Comparison of ENCODE assay signal across 9 cellular contexts in genomic region chr11:111298466-111299110, GRCh38. TPM values are rescaled to one million over a fixed set of nuclear protein-coding genes. Genes with fewer than 3 reads are reported as not detected.
DNase-seq lines count a peak whose midpoint lies in the region; ATAC-seq and TF ChIP-seq lines count a peak whose summit lies in the region.
"Had no signal": no experiment of that assay in that cellular context is flagged by ENCODE, and none has a peak within 500 bp of the region (broad histone marks: within the 10 kb centered on the region; RNA-seq: fewer than 3 reads in every experiment).

TSS of gene POU2AF3 (plus strand) at chr11:111298546. CDS start at chr11:111298582, 36 bp downstream.

- H3K36me3 ChIP-seq in ectodermal cell (ENCODE audit: control insufficient read depth, insufficient read depth, low read length): no peaks in the 10 kb centered on the region

- H3K27ac Mint-ChIP-seq in naive thymus-derived CD8-positive, alpha-beta T cell: no peak within 1 kb of the TSS

- H3K4me3 Mint-ChIP-seq in naive thymus-derived CD8-positive, alpha-beta T cell: peak within 1 kb of the TSS in 7 of 10 donors; percentile 15 to 63 (median 40)

- 5 to 6% methylated on average over 57 of the region's 57 CpGs for WGBS in ectodermal cell, 2 experiments

- peaks cover 49% of the 10 kb centered on the region for H3K27me3 ChIP-seq in ectodermal cell (ENCODE audit: control insufficient read depth, insufficient read depth, low read length, poor library complexity, severe bottlenecking)

- POLR2A ChIA-PET in naive thymus-derived CD8-positive, alpha-beta T cell (lab: Charles Lee): no interaction called here

- peaks cover 5% of the 10 kb centered on the region for H3K4me1 ChIP-seq in ectodermal cell (ENCODE audit: control insufficient read depth, insufficient read depth, low read length)

- TF ChIP-seq CTCF in GM12864 (IDR thresholded peaks at IDR 0.05; ENCODE audit: low read depth, low read length, missing control alignments): no peak

- H3K4me3 ChIP-seq in GM12864 (ENCODE audit: low read depth, low read length): peak within 1 kb of the TSS; percentile 57
- peak within 1 kb of the TSS; percentile 69 for H3K4me3 ChIP-seq in ectodermal cell (ENCODE audit: insufficient read depth, low read depth, low read length)

- no peaks in the 10 kb centered on the region for H3K9me3 ChIP-seq in ectodermal cell (ENCODE audit: control insufficient read depth, low read length)

- peaks cover 0 to 3% (median 2%) of the 10 kb centered on the region in 4 donors for H3K4me1 Mint-ChIP-seq in naive thymus-derived CD8-positive, alpha-beta T cell

- no peaks in the 10 kb centered on the region for H3K9me3 Mint-ChIP-seq in naive thymus-derived CD8-positive, alpha-beta T cell

- no peaks in the 10 kb centered on the region for H3K36me3 Mint-ChIP-seq in naive thymus-derived CD8-positive, alpha-beta T cell

- H3K27me3 Mint-ChIP-seq in naive thymus-derived CD8-positive, alpha-beta T cell: peaks cover 9 to 46% (median 23%) of the 10 kb centered on the region in 5 donors

- ATAC-seq in HG03196 (IDR thresholded peaks at IDR 0.05; ENCODE audit: unreplicated experiment): peak; percentile 18
- ATAC-seq in naive thymus-derived CD8-positive, alpha-beta T cell: no peak

- DNase-seq in GM12864 (ENCODE audit: low read depth) (no peak), G401 (ENCODE audit: low spot score) (no peak), DMS79 (lab: John Stamatoyannopoulos, UW) (no peak), NCI-H69 (lab: John Stamatoyannopoulos, UW) (no peak)
- DNase-seq in naive thymus-derived CD8-positive, alpha-beta T cell: no peak
- DNase-seq in effector CD4-positive, alpha-beta T cell: no peak

- H3K27ac ChIP-seq in ectodermal cell (ENCODE audit: insufficient read depth, low read depth, low read length, poor library complexity, severe bottlenecking): no peak within 1 kb of the TSS
- H3K27ac ChIP-seq: epithelial cell of prostate had no signal

- in situ Hi-C loops in G401 (cut with HindIII; ENCODE audit: low sequenced_read_pairs): no loop called here

RNA-seq across cellular contexts. Expression of gene POU2AF3, which starts in this region (rescaled TPM):
- 0.70 TPM for polyA plus RNA-seq in ectodermal cell (2013, experiment 1 of 4)
- polyA plus RNA-seq in ectodermal cell (2013, experiment 2 of 4): 0.75 TPM
- polyA plus RNA-seq in ectodermal cell (2013, experiment 3 of 4): 1.9 TPM
- 1.8 TPM for polyA plus RNA-seq in ectodermal cell (2013, experiment 4 of 4)
- total RNA-seq in naive thymus-derived CD8-positive, alpha-beta T cell: not detected
- not detected for polyA plus RNA-seq in naive thymus-derived CD8-positive, alpha-beta T cell
- total RNA-seq in G401 (2014; rRNA removed; shearing (Covaris generic)): not detected in 2 replicates
